Comparison of ENCODE assay signal across 8 cellular contexts in genomic region chr12:51847830-51848727, GRCh38.
A peak's percentile ranks its signal among the peaks of the same experiment; 100 is the strongest.
DNase-seq lines count a peak whose midpoint lies in the region; TF ChIP-seq lines count a peak whose summit lies in the region.

Gene FIGNL2, minus strand, starts transcription at chr12:51848718. Its CDS starts 26,305 bp downstream, at chr12:51822413.

- H3K4me1 ChIP-seq in neuron (ENCODE audit: insufficient read depth, low read length): peaks cover 16% of the 10 kb centered on the region

- H3K9me3 ChIP-seq in neuron (ENCODE audit: low read length): no peaks in the 10 kb centered on the region

- CTCF ChIA-PET in AG04449 (lab: Yijun Ruan, JAX): no interaction called here

- no peaks in the 10 kb centered on the region for H3K27me3 ChIP-seq in neuron (ENCODE audit: insufficient read depth, low read length)

- TF ChIP-seq CTCF in AG04449 (IDR thresholded peaks at IDR 0.05; ENCODE audit: insufficient read depth, low read length, missing control alignments): no peak
- TF ChIP-seq CTCF in fibroblast of pulmonary artery (IDR thresholded peaks at IDR 0.05; ENCODE audit: low read length, missing control alignments): no peak

- DNase-seq in AG04449 (ENCODE audit: low read depth, low spot score) (no peak), HuH-7.5 (ENCODE audit: low spot score) (peak; percentile 87), fibroblast of pulmonary artery (ENCODE audit: low read depth) (no peak), pons (ENCODE audit: low spot score) (no peak), NCI-H82 (lab: John Stamatoyannopoulos, UW) (no peak), NCI-H2227 treated with DMSO at 0.1 percent for 48 hours (lab: John Stamatoyannopoulos, UW) (no peak)
- DNase-seq in activated CD4-positive, alpha-beta T cell treated with anti-CD3 and anti-CD28 coated beads, Interleukin-2, amount 50 U/mL, for 1 hour: no peak

- peak within 1 kb of the TSS; percentile 39 for H3K4me3 ChIP-seq in AG04449 (ENCODE audit: low read depth, low read length)
- H3K4me3 ChIP-seq in fibroblast of pulmonary artery (replicated peaks; ENCODE audit: low read depth, low read length): peak within 1 kb of the TSS; percentile 24
- peak within 1 kb of the TSS; percentile 83 for H3K4me3 ChIP-seq in neuron (ENCODE audit: low read length)

- POLR2A ChIA-PET in AG04449 (lab: Yijun Ruan, JAX): no interaction called here

- peaks cover 19% of the 10 kb centered on the region for H3K36me3 ChIP-seq in neuron (ENCODE audit: insufficient read depth, low read length)

- peak within 1 kb of the TSS; percentile 59 for H2AFZ ChIP-seq in neuron (ENCODE audit: low read depth, low read length)

Comparison
In these comparisons a context has a peak if more than half of its experiments do, and no peak if none do; other contexts are left out.
1. H3K4me3 ChIP-seq: peak in every context shown above with its lines; median percentile 83 in neuron; 39 in AG04449; 24 in fibroblast of pulmonary artery.